9 cellular contexts compared by ENCODE assay signal in genomic region chr19:16073988-16074387, GRCh38. TPM values are rescaled to one million over a fixed set of nuclear protein-coding genes. Genes with fewer than 3 reads are reported as not detected.
DNase-seq lines count a peak whose midpoint lies in the region; ATAC-seq and TF ChIP-seq lines count a peak whose summit lies in the region.
"Had no signal": no experiment of that assay in that cellular context is flagged by ENCODE, and none has a peak within 500 bp of the region (broad histone marks: within the 10 kb centered on the region; RNA-seq: fewer than 3 reads in every experiment).

No MANE protein-coding gene starts in this region.

- H3K4me3 ChIP-seq in left ventricle myocardium inferior (no peak overlapping the region), heart right ventricle (no peak overlapping the region), vagina (no peak overlapping the region), MM.1S (ENCODE audit: low read length) (no peak overlapping the region)
- H3K4me3 ChIP-seq: adrenal gland had no signal

- no peaks in the 10 kb centered on the region for H3K27me3 Mint-ChIP-seq in activated T-helper 17 cell treated with anti-CD3 and anti-CD28 coated beads, Interleukin-2, amount 50 U/mL, for 72 hours
- H3K27me3 Mint-ChIP-seq in memory B cell = no peaks in the 10 kb centered on the region

- H3K9me2 ChIP-seq in MM.1S (replicated peaks; ENCODE audit: insufficient read depth, low read length) = no peaks in the 10 kb centered on the region

- H3K9me3 ChIP-seq in left ventricle myocardium inferior (replicated peaks) (no peaks in the 10 kb centered on the region), heart right ventricle (no peaks in the 10 kb centered on the region), vagina (no peaks in the 10 kb centered on the region), MM.1S (replicated peaks; ENCODE audit: insufficient read depth, low read length) (no peaks in the 10 kb centered on the region)
- H3K9me3 ChIP-seq: adrenal gland had no signal

- TF ChIP-seq CTCF in left ventricle myocardium inferior (IDR thresholded peaks at IDR 0.05; ENCODE audit: borderline replicate concordance) (no peak), heart right ventricle (IDR thresholded peaks at IDR 0.05) (no peak), vagina (IDR thresholded peaks at IDR 0.05) (no peak), MM.1S (IDR thresholded peaks at IDR 0.05; ENCODE audit: low read length) (no peak)

- no peak for TF ChIP-seq POLR2A in vagina (IDR thresholded peaks at IDR 0.05)

- H3K4me1 ChIP-seq in left ventricle myocardium inferior = peaks cover 60% of the 10 kb centered on the region
- H3K4me1 ChIP-seq in heart right ventricle = peaks cover 6 to 68% (median 42%) of the 10 kb centered on the region in 9 donors
- peaks cover 57% of the 10 kb centered on the region for H3K4me1 ChIP-seq in vagina
- peaks cover 26% of the 10 kb centered on the region for H3K4me1 ChIP-seq in MM.1S (ENCODE audit: low read length)

- H3K4me3 Mint-ChIP-seq in activated T-helper 17 cell treated with anti-CD3 and anti-CD28 coated beads, Interleukin-2, amount 50 U/mL, for 72 hours = peak overlapping the region; percentile 82
- H3K4me3 Mint-ChIP-seq in memory B cell = no peak overlapping the region

- H3K36me3 ChIP-seq in left ventricle myocardium inferior = no peaks in the 10 kb centered on the region
- H3K36me3 ChIP-seq in heart right ventricle = peaks cover 0 to 14% (median 0%) of the 10 kb centered on the region in 9 donors
- H3K36me3 ChIP-seq in vagina = no peaks in the 10 kb centered on the region
- H3K36me3 ChIP-seq in MM.1S (replicated peaks; ENCODE audit: insufficient read depth, low read length) = no peaks in the 10 kb centered on the region
- H3K36me3 ChIP-seq: adrenal gland had no signal

- H3K27ac ChIP-seq in left ventricle myocardium inferior (replicated peaks) = peak overlapping the region; percentile 97
- H3K27ac ChIP-seq in heart right ventricle = peak overlapping the region in 5 of 10 donors; percentile 2 to 44 (median 15)
- H3K27ac ChIP-seq in vagina = peak overlapping the region; percentile 99
- no peak overlapping the region for H3K27ac ChIP-seq in MM.1S (ENCODE audit: low read length)

- DNase-seq in left ventricle myocardium inferior = no peak
- no peak for DNase-seq in heart right ventricle
- DNase-seq in memory B cell (ENCODE audit: low spot score in 2 of 2) = no peak
- no peak for DNase-seq in vagina (ENCODE audit: extremely low spot score in 2 of 2)
- no peak for DNase-seq in MM.1S
- DNase-seq in superior temporal gyrus (ENCODE audit: extremely low spot score) = no peak

- H3K4me2 ChIP-seq in MM.1S (ENCODE audit: low read depth, low read length) = no peak overlapping the region

- peaks cover 27% of the 10 kb centered on the region for H3K79me2 ChIP-seq in MM.1S (ENCODE audit: low read length)

- peaks cover 42% of the 10 kb centered on the region for H3F3A ChIP-seq in MM.1S (ENCODE audit: insufficient read depth, low read length)

- H3K9ac ChIP-seq in MM.1S (ENCODE audit: low read length) = no peak overlapping the region

- H3K27ac Mint-ChIP-seq in activated T-helper 17 cell treated with anti-CD3 and anti-CD28 coated beads, Interleukin-2, amount 50 U/mL, for 72 hours = peak overlapping the region; percentile 96
- peak overlapping the region; percentile 94 for H3K27ac Mint-ChIP-seq in memory B cell

- no peak for ATAC-seq in heart right ventricle
- no peak for ATAC-seq in activated T-helper 17 cell treated with anti-CD3 and anti-CD28 coated beads, Interleukin-2, amount 50 U/mL, for 72 hours (replicated peaks)
- ATAC-seq in memory B cell (ENCODE audit: low read depth) = no peak
- ATAC-seq in HG02759 (IDR thresholded peaks at IDR 0.05; ENCODE audit: unreplicated experiment) = no peak

- H3K27me3 ChIP-seq in left ventricle myocardium inferior (ENCODE audit: low read depth) (no peaks in the 10 kb centered on the region), heart right ventricle (peaks cover 0 to 4% (median 0%) of the 10 kb centered on the region in 7 donors), vagina (no peaks in the 10 kb centered on the region), MM.1S (replicated peaks; ENCODE audit: insufficient read depth, low read length) (no peaks in the 10 kb centered on the region)
- H3K27me3 ChIP-seq: adrenal gland had no signal

- H3K36me3 Mint-ChIP-seq in activated T-helper 17 cell treated with anti-CD3 and anti-CD28 coated beads, Interleukin-2, amount 50 U/mL, for 72 hours (ENCODE audit: low read depth) = peaks cover 36% of the 10 kb centered on the region
- no peaks in the 10 kb centered on the region for H3K36me3 Mint-ChIP-seq in memory B cell

- no peaks in the 10 kb centered on the region for H3K9me3 Mint-ChIP-seq in activated T-helper 17 cell treated with anti-CD3 and anti-CD28 coated beads, Interleukin-2, amount 50 U/mL, for 72 hours
- no peaks in the 10 kb centered on the region for H3K9me3 Mint-ChIP-seq in memory B cell

- H4K20me1 ChIP-seq in MM.1S (ENCODE audit: insufficient read depth, low read length) = no peaks in the 10 kb centered on the region

- 67 to 74% methylated on average over 3 of the region's 3 CpGs for WGBS in heart right ventricle, 2 donors

- intact Hi-C loops in left ventricle myocardium inferior (cut with micrococcal nuclease) (no loop called here), heart right ventricle (cut with DNase I) (loop anchor here in 1 of 10 donors (5.0 kb wide), 1 partner anchor 38 kb away; the partner anchor contains the start of gene RAB8A), vagina (cut with DNase I) (loop anchor here (5.0 kb wide), 1 partner anchor 38 kb away; the partner anchor contains the start of gene RAB8A)

- no peak overlapping the region for H2AFZ ChIP-seq in MM.1S (ENCODE audit: low read length)

- peaks cover 20% of the 10 kb centered on the region for H3K4me1 Mint-ChIP-seq in activated T-helper 17 cell treated with anti-CD3 and anti-CD28 coated beads, Interleukin-2, amount 50 U/mL, for 72 hours
- peaks cover 26% of the 10 kb centered on the region for H3K4me1 Mint-ChIP-seq in memory B cell

RNA-seq across cellular contexts. Expression of gene TPM4, which starts 2.3 kb away (rescaled TPM):
- total RNA-seq in left ventricle myocardium inferior = 69.6 TPM
- total RNA-seq in heart right ventricle = 100 to 1,000 TPM in 2 of 10 donors, 10 to 100 TPM in 8; 52.0 to 231 (median 72.5) TPM
- 100 to 1,000 TPM; 121 to 195 TPM for polyA plus RNA-seq in heart right ventricle
- 100 to 1,000 TPM; 474 to 660 TPM for total RNA-seq in activated T-helper 17 cell treated with anti-CD3 and anti-CD28 coated beads, Interleukin-2, amount 50 U/mL, for 72 hours
- total RNA-seq in vagina = 409 TPM

RNA-seq across cellular contexts. Expression of gene RAB8A, which starts 37.7 kb away (rescaled TPM):
- total RNA-seq in left ventricle myocardium inferior (17.7 TPM), heart right ventricle (10 to 100 TPM; 16.4 to 47.4 (median 21.0) TPM), vagina (30.4 TPM)
- polyA plus RNA-seq in heart right ventricle = 10 to 100 TPM; 12.1 to 20.6 TPM
- total RNA-seq in activated T-helper 17 cell treated with anti-CD3 and anti-CD28 coated beads, Interleukin-2, amount 50 U/mL, for 72 hours = 100 to 1,000 TPM; 140 to 212 TPM
